Comparison of ENCODE assay signal across 8 cellular contexts in the genomic region with DNA sequence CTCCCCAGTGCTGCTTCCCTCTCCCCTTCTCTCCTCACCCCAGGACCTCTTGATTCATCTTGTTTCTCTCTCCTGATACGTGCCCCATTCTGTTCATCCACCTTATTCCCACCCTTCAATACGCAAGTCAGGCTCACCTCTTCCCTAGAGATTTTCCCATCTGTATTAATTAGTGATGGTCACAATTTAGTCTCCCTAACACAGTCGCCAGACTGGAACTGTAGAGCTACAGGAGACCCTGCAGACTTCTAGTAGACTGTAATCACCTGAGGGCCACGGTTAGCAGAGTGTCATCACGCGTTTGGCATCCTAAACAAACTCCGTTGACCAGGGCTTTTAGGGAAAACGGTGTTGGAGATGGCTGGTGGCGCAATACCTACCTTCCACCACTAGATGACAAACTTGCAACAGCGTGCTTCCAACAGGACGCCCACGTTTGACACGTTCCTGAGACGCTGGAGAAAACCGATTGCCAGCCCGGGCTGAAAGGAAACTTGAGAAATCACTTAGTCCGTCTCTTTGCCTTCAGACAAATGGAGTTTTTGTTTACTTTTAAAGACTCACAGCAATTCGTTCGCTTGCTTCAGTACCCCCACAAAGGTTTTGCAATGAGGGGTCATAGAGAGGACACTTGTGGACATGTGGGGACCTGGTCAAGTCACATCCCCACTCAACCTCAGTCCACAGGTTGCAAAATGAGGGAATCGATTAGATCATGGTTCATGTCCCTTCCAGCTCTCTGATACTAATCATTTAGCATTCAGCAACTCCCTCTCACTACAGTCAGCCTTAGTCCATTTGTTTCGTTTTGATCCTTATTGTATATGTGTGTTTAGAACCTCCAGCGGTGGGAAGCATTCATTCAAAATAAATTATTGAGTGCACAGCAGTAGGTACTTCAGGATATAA. TPM values are rescaled to one million over a fixed set of nuclear protein-coding genes. Genes with fewer than 3 reads are reported as not detected.
A peak's percentile ranks its signal among the peaks of the same experiment; 100 is the strongest.
DNase-seq lines count a peak whose midpoint lies in the region; ATAC-seq, FAIRE-seq and TF ChIP-seq lines count a peak whose summit lies in the region.

No MANE protein-coding gene starts in this region.

- H3K4me3 ChIP-seq in colonic mucosa, result no peak overlapping the region

- H3K9ac ChIP-seq in colonic mucosa (ENCODE audit: low read depth in 2 of 2, low read length in 2 of 2), result peak overlapping the region in 1 of 2 donors; percentile 42

- H3K4me1 ChIP-seq in colonic mucosa, result peaks cover 4% of the 10 kb centered on the region

- intact Hi-C loops in activated CD4-positive, alpha-beta T cell treated with anti-CD3 and anti-CD28 coated beads for 36 hours (cut with DNase I, micrococcal nuclease), result loop anchor here (1.0 to 5.0 kb wide), 4 partner anchors 86 to 573 kb away; no protein-coding TSS in a partner anchor
- intact Hi-C loops in colonic mucosa (cut with DNase I), result loop anchor here (2.0 kb wide), 1 partner anchor 85 kb away; no protein-coding TSS in a partner anchor

- peak; percentile 17 for FAIRE-seq in G401.6 (lab: Jason Lieb, UNC)

- H3K4me3 Mint-ChIP-seq in activated CD4-positive, alpha-beta T cell treated with anti-CD3 and anti-CD28 coated beads for 36 hours, result peak overlapping the region; percentile 43

- peaks cover 9% of the 10 kb centered on the region for H3K4me1 Mint-ChIP-seq in activated CD4-positive, alpha-beta T cell treated with anti-CD3 and anti-CD28 coated beads for 36 hours

- POLR2A ChIA-PET in activated CD4-positive, alpha-beta T cell treated with anti-CD3 and anti-CD28 coated beads for 36 hours (lab: Charles Lee), result no interaction called here

- no peaks in the 10 kb centered on the region for H3K27me3 ChIP-seq in colonic mucosa

- peak; percentile 98 for TF ChIP-seq CTCF in colonic mucosa (IDR thresholded peaks at IDR 0.05)

- peak overlapping the region; percentile 15 for H3K27ac ChIP-seq in colonic mucosa

- H3K27ac Mint-ChIP-seq in activated CD4-positive, alpha-beta T cell treated with anti-CD3 and anti-CD28 coated beads for 36 hours, result peak overlapping the region; percentile 17

- peaks cover 5% of the 10 kb centered on the region for H3K27me3 Mint-ChIP-seq in activated CD4-positive, alpha-beta T cell treated with anti-CD3 and anti-CD28 coated beads for 36 hours

- H3K9me3 Mint-ChIP-seq in activated CD4-positive, alpha-beta T cell treated with anti-CD3 and anti-CD28 coated beads for 36 hours (ENCODE audit: low read depth), result no peaks in the 10 kb centered on the region

- ATAC-seq in HG03378 (IDR thresholded peaks at IDR 0.05; ENCODE audit: unreplicated experiment) (peak; percentile 60), HG02884 (IDR thresholded peaks at IDR 0.05; ENCODE audit: unreplicated experiment) (no peak)
- ATAC-seq in activated CD4-positive, alpha-beta T cell treated with anti-CD3 and anti-CD28 coated beads for 36 hours, result peak; percentile 94

- no peaks in the 10 kb centered on the region for H3K9me3 ChIP-seq in colonic mucosa

- CTCF ChIA-PET in activated CD4-positive, alpha-beta T cell treated with anti-CD3 and anti-CD28 coated beads for 36 hours (lab: Charles Lee), result interaction anchor here (0.6 to 3.5 kb wide), 13 partner anchors 13 to 394 kb away, joined by 3 to 33 read pairs (median 3); partner anchors contain the start of gene CDC27

- no peaks in the 10 kb centered on the region for H3K36me3 Mint-ChIP-seq in activated CD4-positive, alpha-beta T cell treated with anti-CD3 and anti-CD28 coated beads for 36 hours (ENCODE audit: low read depth)

- H3K36me3 ChIP-seq in colonic mucosa, result no peaks in the 10 kb centered on the region

- DNase-seq in NCI-H524 treated with DMSO at 0.1 percent for 48 hours (lab: John Stamatoyannopoulos, UW) (peak; percentile 64), colonic mucosa (peak; percentile 85), left kidney (ENCODE audit: low read depth, low spot score) (peak; percentile 95)
- DNase-seq in activated CD4-positive, alpha-beta T cell treated with anti-CD3 and anti-CD28 coated beads for 36 hours, result peak; percentile 90
- DNase-seq in stimulated activated CD4-positive, alpha-beta T cell treated with anti-CD3 and anti-CD28 coated beads, Interleukin-1b, Interleukin-23, amount 100 ng/mL, for 48 hours, result peak; percentile 83

RNA-seq across cellular contexts. Expression of gene MYL4, which starts 20.6 kb away (rescaled TPM):
- not detected for total RNA-seq in activated CD4-positive, alpha-beta T cell treated with anti-CD3 and anti-CD28 coated beads for 36 hours
- total RNA-seq in colonic mucosa, result under 1 TPM; 0.59 to 0.69 TPM

RNA-seq across cellular contexts. Expression of gene ITGB3, which starts 23.8 kb away (rescaled TPM):
- under 1 TPM in 1 of 2 experiments, not detected in 1; 0.04 TPM for total RNA-seq in activated CD4-positive, alpha-beta T cell treated with anti-CD3 and anti-CD28 coated beads for 36 hours
- total RNA-seq in colonic mucosa, result 10 to 100 TPM in 1 of 2 donors, 1 to 10 TPM in 1; 1.9 to 15.4 TPM

RNA-seq across cellular contexts. Expression of gene CDC27, which starts 40.7 kb away (rescaled TPM):
- 100 to 1,000 TPM; 123 to 166 TPM for total RNA-seq in activated CD4-positive, alpha-beta T cell treated with anti-CD3 and anti-CD28 coated beads for 36 hours
- 10 to 100 TPM; 60.4 to 65.5 TPM for total RNA-seq in colonic mucosa
